ENCODE assay signal across 16 cellular contexts in genomic region chr7:159094030-159094740, GRCh38. TPM values are rescaled to one million over a fixed set of nuclear protein-coding genes. Genes with fewer than 3 reads are reported as not detected.
A peak's percentile ranks its signal among the peaks of the same experiment; 100 is the strongest.
DNase-seq lines count a peak whose midpoint lies in the region; ATAC-seq and TF ChIP-seq lines count a peak whose summit lies in the region.
"Had no signal": no experiment of that assay in that cellular context is flagged by ENCODE, and none has a peak within 500 bp of the region (broad histone marks: within the 10 kb centered on the region; RNA-seq: fewer than 3 reads in every experiment).

No MANE protein-coding gene starts in this region.

- TF ChIP-seq POLR2A in GM18505 (IDR thresholded peaks at IDR 0.05; ENCODE audit: borderline replicate concordance, extremely low read depth, insufficient read depth, insufficient read length), result no peak

- DNase-seq in A673 (ENCODE audit: low spot score) (peak; percentile 79), WERI-Rb-1 (peak; percentile 14), DMS153 (lab: John Stamatoyannopoulos, UW) (no peak), 8988T (no peak), H4 (ENCODE audit: low spot score) (no peak)
- peak in 4 of 9 donors; percentile 8 to 59 (median 26) for DNase-seq in naive thymus-derived CD4-positive, alpha-beta T cell
- DNase-seq: activated naive CD8-positive, alpha-beta T cell treated with anti-CD3 and anti-CD28 coated beads, Interleukin-2, amount 50 U/mL, for 24 hours; foreskin melanocyte; occipital lobe; stimulated activated naive CD4-positive, alpha-beta T cell treated with Interleukin-2 at 50 U/mL for 16 hours had no signal

- no peak overlapping the region for H3K4me3 Mint-ChIP-seq in naive thymus-derived CD4-positive, alpha-beta T cell
- H3K4me3 Mint-ChIP-seq: activated naive CD8-positive, alpha-beta T cell treated with anti-CD3 and anti-CD28 coated beads, Interleukin-2, amount 50 U/mL, for 24 hours; central memory CD8-positive, alpha-beta T cell; mesothelial cell of epicardium had no signal

- no peaks in the 10 kb centered on the region for H3K27me3 ChIP-seq in A673 (replicated peaks; ENCODE audit: insufficient read depth, low read depth, low read length, poor library complexity)
- peaks cover 0 to 43% (median 0%) of the 10 kb centered on the region in 11 experiments; a peak in 4 of 22 replicates for H3K27me3 ChIP-seq in BLaER1 treated with 17β-estradiol and CSF1 and Interleukin-3, amounts not matched to agents 10 nM and 100 nM
- no peaks in the 10 kb centered on the region for H3K27me3 ChIP-seq in WERI-Rb-1 (ENCODE audit: insufficient read depth, low read depth, severe bottlenecking)
- no peaks in the 10 kb centered on the region for H3K27me3 ChIP-seq in naive thymus-derived CD4-positive, alpha-beta T cell (ENCODE audit: control insufficient read depth in 2 of 2, insufficient read depth in 2 of 2, low read length in 2 of 2)

- H4K20me1 ChIP-seq in BLaER1 treated with 17β-estradiol and CSF1 and Interleukin-3, amounts not matched to agents 10 nM and 100 nM, result no peaks in the 10 kb centered on the region; a peak in 2 of 22 replicates

- no peaks in the 10 kb centered on the region for H3K36me3 Mint-ChIP-seq in naive thymus-derived CD4-positive, alpha-beta T cell
- H3K36me3 Mint-ChIP-seq: mesothelial cell of epicardium had no signal

- intact Hi-C loops in A673 (cut with micrococcal nuclease; ENCODE audit: unreplicated experiment), result no loop called here
- intact Hi-C loops in naive thymus-derived CD4-positive, alpha-beta T cell (cut with micrococcal nuclease), result no loop called here

- H3K4me1 Mint-ChIP-seq in naive thymus-derived CD4-positive, alpha-beta T cell, result peaks cover 0 to 5% (median 0%) of the 10 kb centered on the region in 7 donors
- H3K4me1 Mint-ChIP-seq: activated naive CD8-positive, alpha-beta T cell treated with anti-CD3 and anti-CD28 coated beads, Interleukin-2, amount 50 U/mL, for 24 hours; central memory CD8-positive, alpha-beta T cell had no signal

- POLR2A ChIA-PET in A673 (lab: Charles Lee; ENCODE audit: low non-redundant PET), result no interaction called here
- POLR2A ChIA-PET in naive thymus-derived CD4-positive, alpha-beta T cell (lab: Charles Lee), result no interaction called here

- no peak overlapping the region for H3K27ac ChIP-seq in A673 (ENCODE audit: low read depth, low read length, poor library complexity, severe bottlenecking)
- peak overlapping the region in 7 of 11 experiments; percentile 63 to 93 (median 85); a peak in 15 of 22 replicates for H3K27ac ChIP-seq in BLaER1 treated with 17β-estradiol and CSF1 and Interleukin-3, amounts not matched to agents 10 nM and 100 nM
- H3K27ac ChIP-seq in WERI-Rb-1, result no peak overlapping the region
- H3K27ac ChIP-seq in naive thymus-derived CD4-positive, alpha-beta T cell (ENCODE audit: low read depth, low read length), result no peak overlapping the region

- peaks cover 0 to 2% (median 0%) of the 10 kb centered on the region in 5 donors for H3K27me3 Mint-ChIP-seq in naive thymus-derived CD4-positive, alpha-beta T cell
- H3K27me3 Mint-ChIP-seq: activated naive CD8-positive, alpha-beta T cell treated with anti-CD3 and anti-CD28 coated beads, Interleukin-2, amount 50 U/mL, for 24 hours; central memory CD8-positive, alpha-beta T cell had no signal

- H3K9me3 ChIP-seq in A673 (ENCODE audit: low read depth, low read length, poor library complexity, severe bottlenecking) (no peaks in the 10 kb centered on the region), WERI-Rb-1 (ENCODE audit: severe bottlenecking) (no peaks in the 10 kb centered on the region)
- no peaks in the 10 kb centered on the region for H3K9me3 ChIP-seq in BLaER1 treated with 17β-estradiol and CSF1 and Interleukin-3, amounts not matched to agents 10 nM and 100 nM (replicated peaks in 1 of 11)
- no peaks in the 10 kb centered on the region for H3K9me3 ChIP-seq in naive thymus-derived CD4-positive, alpha-beta T cell (ENCODE audit: control insufficient read depth in 2 of 3, low read length in 3 of 3)

- H3K4me3 ChIP-seq in A673 (ENCODE audit: low read depth, low read length, poor library complexity, severe bottlenecking) (no peak overlapping the region), WERI-Rb-1 (ENCODE audit: low read depth, low read length) (no peak overlapping the region)
- peak overlapping the region in 5 of 10 experiments; percentile 32 to 50 (median 33); a peak in 6 of 20 replicates for H3K4me3 ChIP-seq in BLaER1 treated with 17β-estradiol and CSF1 and Interleukin-3, amounts not matched to agents 10 nM and 100 nM
- no peak overlapping the region for H3K4me3 ChIP-seq in naive thymus-derived CD4-positive, alpha-beta T cell (ENCODE audit: low read length)
- H3K4me3 ChIP-seq: GM12878 had no signal

- peak overlapping the region; percentile 77 to 99 (median 95) for H3K4me2 ChIP-seq in BLaER1 treated with 17β-estradiol and CSF1 and Interleukin-3, amounts not matched to agents 10 nM and 100 nM

- BruUV-seq in A673 (replicated peaks; lab: Mats Ljungman, UMichigan), result no TSS peak

- peaks cover 11% of the 10 kb centered on the region for H3K4me1 ChIP-seq in A673 (ENCODE audit: insufficient read depth, low read length, poor library complexity, severe bottlenecking)
- peaks cover 52 to 82% (median 80%) of the 10 kb centered on the region in 10 experiments for H3K4me1 ChIP-seq in BLaER1 treated with 17β-estradiol and CSF1 and Interleukin-3, amounts not matched to agents 10 nM and 100 nM
- no peaks in the 10 kb centered on the region for H3K4me1 ChIP-seq in naive thymus-derived CD4-positive, alpha-beta T cell (ENCODE audit: control insufficient read depth in 2 of 2, insufficient read depth in 2 of 2, low read length in 2 of 2)

- no peak for TF ChIP-seq CTCF in A673 (conservative IDR thresholded peaks at IDR 0.05; ENCODE audit: low read depth, low read length)
- TF ChIP-seq CTCF in WERI-Rb-1 (IDR thresholded peaks at IDR 0.05; ENCODE audit: low read depth, low read length), result no peak

- H3K27ac Mint-ChIP-seq in naive thymus-derived CD4-positive, alpha-beta T cell, result peak overlapping the region in 1 of 9 donors; percentile 11
- H3K27ac Mint-ChIP-seq: activated naive CD8-positive, alpha-beta T cell treated with anti-CD3 and anti-CD28 coated beads, Interleukin-2, amount 50 U/mL, for 24 hours; mesothelial cell of epicardium had no signal

- no peaks in the 10 kb centered on the region for H3K36me3 ChIP-seq in A673 (ENCODE audit: insufficient read depth, low read length, poor library complexity, severe bottlenecking)
- H3K36me3 ChIP-seq in BLaER1 treated with 17β-estradiol and CSF1 and Interleukin-3, amounts not matched to agents 10 nM and 100 nM, result no peaks in the 10 kb centered on the region
- no peaks in the 10 kb centered on the region for H3K36me3 ChIP-seq in WERI-Rb-1
- no peaks in the 10 kb centered on the region for H3K36me3 ChIP-seq in naive thymus-derived CD4-positive, alpha-beta T cell (ENCODE audit: control insufficient read depth in 2 of 3, insufficient read depth in 3 of 3, low read length in 3 of 3)

- no peaks in the 10 kb centered on the region for H3K9me3 Mint-ChIP-seq in naive thymus-derived CD4-positive, alpha-beta T cell
- H3K9me3 Mint-ChIP-seq: activated naive CD8-positive, alpha-beta T cell treated with anti-CD3 and anti-CD28 coated beads, Interleukin-2, amount 50 U/mL, for 24 hours; central memory CD8-positive, alpha-beta T cell; mesothelial cell of epicardium had no signal

- CTCF ChIA-PET in A673 (lab: Charles Lee), result no interaction called here
- CTCF ChIA-PET in naive thymus-derived CD4-positive, alpha-beta T cell (lab: Charles Lee), result no interaction called here

- peak; percentile 54 for ATAC-seq in naive thymus-derived CD4-positive, alpha-beta T cell
- ATAC-seq in GM18505 (IDR thresholded peaks at IDR 0.05; ENCODE audit: unreplicated experiment), result no peak
- ATAC-seq: activated naive CD8-positive, alpha-beta T cell treated with anti-CD3 and anti-CD28 coated beads, Interleukin-2, amount 50 U/mL, for 24 hours; GM12878; HCT116 had no signal

- peak overlapping the region in 8 of 11 experiments; percentile 36 to 80 (median 58); a peak in 14 of 22 replicates for H3K9ac ChIP-seq in BLaER1 treated with 17β-estradiol and CSF1 and Interleukin-3, amounts not matched to agents 10 nM and 100 nM

RNA-seq across cellular contexts. Expression of gene VIPR2, which starts 50.5 kb away (rescaled TPM):
- not detected in 2 replicates for total RNA-seq in A673 (2021)
- total RNA-seq in naive thymus-derived CD4-positive, alpha-beta T cell, result 1 to 10 TPM in 1 of 5 experiments, under 1 TPM in 2, not detected in 2; 0.27 to 1.3 (median 0.98) TPM
- not detected for polyA plus RNA-seq in naive thymus-derived CD4-positive, alpha-beta T cell
- total RNA-seq in H4 (2014; rRNA removed; shearing (Covaris generic)), result 0.68 and 0.77 TPM in 2 replicates
- total RNA-seq: GM12878 had no signal
- polyA plus RNA-seq: GM12878 had no signal

Comparison
In these comparisons a context has a peak if more than half of its experiments do, and no peak if none do; other contexts are left out.
1. DNase-seq: peak in A673 (single experiment) and WERI-Rb-1 (single experiment); none in DMS153 (single experiment), 8988T (single experiment) and H4 (single experiment).
2. H3K27ac ChIP-seq: peak in BLaER1 treated with 17β-estradiol and CSF1 and Interleukin-3, amounts not matched to agents 10 nM and 100 nM (7 of 11); none in A673 (single experiment), WERI-Rb-1 (single experiment) and naive thymus-derived CD4-positive, alpha-beta T cell (single experiment).